21 cellular contexts compared by ENCODE assay signal in the genomic region with DNA sequence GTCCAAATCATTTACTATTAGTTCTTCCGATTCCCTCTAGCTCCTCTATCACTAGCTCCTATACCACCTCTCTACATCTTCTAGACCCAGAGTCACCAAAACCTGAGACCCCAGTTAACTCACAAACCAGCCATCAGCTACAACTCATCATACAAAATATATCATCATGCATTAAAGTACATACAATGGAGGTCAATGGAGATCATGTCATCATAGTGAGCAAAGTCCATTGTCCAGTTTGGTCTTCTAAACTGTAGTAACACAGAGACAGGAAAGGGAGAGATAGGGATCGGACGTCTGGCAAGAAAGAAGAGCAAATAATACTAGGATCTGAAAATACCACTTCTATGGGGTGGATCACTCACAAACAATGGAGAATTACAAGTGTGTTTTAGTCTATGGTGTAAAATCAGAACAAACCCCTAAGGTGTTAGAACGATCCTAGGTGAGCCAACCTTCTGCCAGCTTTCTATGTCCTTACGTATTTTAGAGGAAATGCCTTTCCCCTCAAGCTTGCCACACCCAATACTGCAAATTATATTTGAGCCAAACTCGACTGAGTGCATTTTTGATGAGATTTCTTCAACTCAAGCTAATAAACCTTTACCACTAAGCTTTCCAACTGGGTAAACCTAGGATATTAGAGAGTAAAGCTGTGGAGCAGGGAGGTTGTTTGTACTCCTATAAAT. TPM values are rescaled to one million over a fixed set of nuclear protein-coding genes. Genes with fewer than 3 reads are reported as not detected.
DNase-seq lines count a peak whose midpoint lies in the region; ATAC-seq, FAIRE-seq and TF ChIP-seq lines count a peak whose summit lies in the region.
"Had no signal": no experiment of that assay in that cellular context is flagged by ENCODE, and none has a peak within 500 bp of the region (broad histone marks: within the 10 kb centered on the region; RNA-seq: fewer than 3 reads in every experiment).

No MANE protein-coding gene starts in this region.

- TF ChIP-seq CTCF in activated CD8-positive, alpha-beta T cell treated with anti-CD3 and anti-CD28 coated beads for 36 hours (IDR thresholded peaks at IDR 0.05) = no peak
- TF ChIP-seq CTCF in MCF 10A (IDR thresholded peaks at IDR 0.05; ENCODE audit: unreplicated experiment) = no peak
- no peak for TF ChIP-seq CTCF in keratinocyte (optimal IDR thresholded peaks at IDR 0.05 in 1 of 3, IDR thresholded peaks at IDR 0.05 in 1 of 3, conservative IDR thresholded peaks at IDR 0.05 in 1 of 3; ENCODE audit: extremely low read depth in 1 of 3, insufficient read depth in 2 of 3, low read length in 3 of 3)
- TF ChIP-seq CTCF in smooth muscle cell (IDR thresholded peaks at IDR 0.05; ENCODE audit: borderline replicate concordance, insufficient read depth, poor library complexity, severe bottlenecking) = no peak

- H3K4me3 Mint-ChIP-seq in activated CD8-positive, alpha-beta T cell treated with anti-CD3 and anti-CD28 coated beads for 36 hours = no peak overlapping the region
- H3K4me3 Mint-ChIP-seq in activated CD8-positive, alpha-beta T cell treated with anti-CD3 and anti-CD28 coated beads, Interleukin-2, amount 10 ng/mL, durations not matched to agents 7 days and 5 days = no peak overlapping the region
- peak overlapping the region; percentile 54 for H3K4me3 Mint-ChIP-seq in MCF 10A (ENCODE audit: unreplicated experiment)

- ATAC-seq in activated CD8-positive, alpha-beta T cell treated with anti-CD3 and anti-CD28 coated beads for 36 hours = no peak
- ATAC-seq in activated CD8-positive, alpha-beta T cell treated with anti-CD3 and anti-CD28 coated beads, Interleukin-2, amount 10 ng/mL, durations not matched to agents 7 days and 5 days = no peak
- ATAC-seq in left lobe of liver (no peak), HG03342 (IDR thresholded peaks at IDR 0.05; ENCODE audit: unreplicated experiment) (no peak)
- ATAC-seq: HCT116, pancreas had no signal

- no peaks in the 10 kb centered on the region for H3K9me3 ChIP-seq in keratinocyte (ENCODE audit: control insufficient read depth, low read depth, low read length)
- no peaks in the 10 kb centered on the region for H3K9me3 ChIP-seq in smooth muscle cell (replicated peaks; ENCODE audit: low read depth)
- H3K9me3 ChIP-seq: BE2C, pancreas, uterus had no signal

- H4K20me1 ChIP-seq in keratinocyte (ENCODE audit: control insufficient read depth, extremely low read depth, insufficient read depth, low read length) (peaks cover 4% of the 10 kb centered on the region), smooth muscle cell (ENCODE audit: low read depth) (peaks cover 83% of the 10 kb centered on the region)

- H3K4me3 ChIP-seq in keratinocyte (ENCODE audit: control insufficient read depth in 2 of 3, extremely low read depth in 1 of 3, insufficient read depth in 2 of 3, low read depth in 1 of 3, low read length in 3 of 3) (peak overlapping the region; percentile 18 to 64 (median 61)), smooth muscle cell (no peak overlapping the region)
- H3K4me3 ChIP-seq: pancreas, SJSA1, uterus had no signal

- H3K79me2 ChIP-seq in keratinocyte (ENCODE audit: control insufficient read depth, insufficient read depth, low read length) (peaks cover 68% of the 10 kb centered on the region), smooth muscle cell (ENCODE audit: low read depth) (peaks cover 63% of the 10 kb centered on the region)

- intact Hi-C loops in activated CD8-positive, alpha-beta T cell treated with anti-CD3 and anti-CD28 coated beads for 36 hours (cut with micrococcal nuclease) = no loop called here
- intact Hi-C loops in MCF 10A (cut with micrococcal nuclease) = no loop called here

- no peaks in the 10 kb centered on the region for H3K9me1 ChIP-seq in keratinocyte (ENCODE audit: control insufficient read depth, extremely low read depth, insufficient read depth, low read length)

- H3K27me3 ChIP-seq in keratinocyte (ENCODE audit: control insufficient read depth, extremely low read depth, insufficient read depth, low read length) (no peaks in the 10 kb centered on the region), smooth muscle cell (ENCODE audit: low read depth) (no peaks in the 10 kb centered on the region)
- H3K27me3 ChIP-seq: BE2C, pancreas, SJSA1, uterus had no signal

- H2AFZ ChIP-seq in keratinocyte (ENCODE audit: control insufficient read depth, low read length) = no peak overlapping the region
- no peak overlapping the region for H2AFZ ChIP-seq in smooth muscle cell (ENCODE audit: low read depth)

- FAIRE-seq in keratinocyte (lab: Jason Lieb, UNC) = no peak
- FAIRE-seq: A204.1, pancreas had no signal

- DNase-seq in activated CD8-positive, alpha-beta T cell treated with anti-CD3 and anti-CD28 coated beads for 36 hours = no peak
- no peak for DNase-seq in activated CD8-positive, alpha-beta T cell treated with anti-CD3 and anti-CD28 coated beads, Interleukin-2, amount 10 ng/mL, durations not matched to agents 7 days and 5 days
- DNase-seq in MCF 10A (ENCODE audit: unreplicated experiment) (peak; percentile 47), keratinocyte (ENCODE audit: low read depth, low spot score) (no peak), smooth muscle cell (lab: John Stamatoyannopoulos, UW; ENCODE audit: unreplicated experiment) (no peak), left lobe of liver (ENCODE audit: low spot score) (no peak)
- no peak for DNase-seq in activated effector memory CD4-positive, alpha-beta T cell treated with anti-CD3 and anti-CD28 coated beads, Interleukin-2, amount 50 U/mL, for 16 hours
- DNase-seq: activated CD4-positive, CD25-positive, alpha-beta regulatory T cell; activated CD8-positive, alpha-beta memory T cell treated with anti-CD3 and anti-CD28 coated beads for 24 hours; BE2C; GDM1; NCI-H1417 treated with DMSO at 0.1 percent for 48 hours; NCI-H2171 treated with DMSO at 0.1 percent for 48 hours; NCI-H774; pancreas; stimulated activated CD4-positive, alpha-beta T cell treated with anti-CD3 and anti-CD28 coated beads, Interleukin-4, amount 100 ng/mL, for 4 hours; uterus had no signal

- peak overlapping the region; percentile 73 for H3K27ac ChIP-seq in keratinocyte (ENCODE audit: control insufficient read depth, insufficient read depth, low read length)
- peak overlapping the region; percentile 2 for H3K27ac ChIP-seq in smooth muscle cell (ENCODE audit: low read depth)
- H3K27ac ChIP-seq: SJSA1, uterus had no signal

- H3K4me1 ChIP-seq in keratinocyte (ENCODE audit: control insufficient read depth, extremely low read depth, insufficient read depth, low read length) (peaks cover 65% of the 10 kb centered on the region), smooth muscle cell (ENCODE audit: low read depth) (peaks cover 13% of the 10 kb centered on the region)

- POLR2A ChIA-PET in activated CD8-positive, alpha-beta T cell treated with anti-CD3 and anti-CD28 coated beads for 36 hours (lab: Charles Lee) = interaction anchor here (0.6 to 1.8 kb wide), 6 partner anchors 9 to 53 kb away, joined by 3 to 9 read pairs (median 6); partner anchors contain the start of genes CYB5R1, KLHL12 and TMEM183A
- POLR2A ChIA-PET in activated CD8-positive, alpha-beta T cell treated with anti-CD3 and anti-CD28 coated beads, Interleukin-2, amount 10 ng/mL, durations not matched to agents 7 days and 5 days (lab: Charles Lee) = interaction anchor here (0.9 to 1.1 kb wide), 3 partner anchors 10 to 64 kb away, joined by 3 to 4 read pairs (median 3); partner anchors contain the start of gene TMEM183A
- POLR2A ChIA-PET in MCF 10A (lab: Yijun Ruan, JAX) = interaction anchor here (0.6 to 5.7 kb wide), 26 partner anchors 12 to 1502 kb away, joined by 3 to 108 read pairs (median 4); partner anchors contain the start of genes BTG2, CYB5R1, KDM5B and KLHL12

- no peaks in the 10 kb centered on the region for H3K9me3 Mint-ChIP-seq in activated CD8-positive, alpha-beta T cell treated with anti-CD3 and anti-CD28 coated beads for 36 hours
- H3K9me3 Mint-ChIP-seq in activated CD8-positive, alpha-beta T cell treated with anti-CD3 and anti-CD28 coated beads, Interleukin-2, amount 10 ng/mL, durations not matched to agents 7 days and 5 days (ENCODE audit: insufficient read depth) = no peaks in the 10 kb centered on the region
- no peaks in the 10 kb centered on the region for H3K9me3 Mint-ChIP-seq in MCF 10A (ENCODE audit: unreplicated experiment)

- dilution Hi-C loops in keratinocyte (cut with MboI; ENCODE audit: extremely low pct_ligation_motif_present, low sequenced_read_pairs) = no loop called here

- CTCF ChIA-PET in activated CD8-positive, alpha-beta T cell treated with anti-CD3 and anti-CD28 coated beads for 36 hours (lab: Charles Lee) = interaction anchor here (1.0 to 3.5 kb wide), 8 partner anchors 10 to 313 kb away, joined by 3 to 14 read pairs (median 4); partner anchors contain the start of gene KLHL12
- CTCF ChIA-PET in activated CD8-positive, alpha-beta T cell treated with anti-CD3 and anti-CD28 coated beads, Interleukin-2, amount 10 ng/mL, durations not matched to agents 7 days and 5 days (lab: Charles Lee) = interaction anchor here (1.0 to 1.7 kb wide), 4 partner anchors 11 to 14 kb away, joined by 3 to 8 read pairs (median 6); partner anchors contain the start of gene CYB5R1
- CTCF ChIA-PET in MCF 10A (lab: Yijun Ruan, JAX) = interaction anchor here (0.6 to 7.8 kb wide), 12 partner anchors 11 to 907 kb away, joined by 3 to 57 read pairs (median 4); partner anchors contain the start of gene KLHL12

- H3K27ac Mint-ChIP-seq in activated CD8-positive, alpha-beta T cell treated with anti-CD3 and anti-CD28 coated beads for 36 hours = peak overlapping the region; percentile 7
- no peak overlapping the region for H3K27ac Mint-ChIP-seq in activated CD8-positive, alpha-beta T cell treated with anti-CD3 and anti-CD28 coated beads, Interleukin-2, amount 10 ng/mL, durations not matched to agents 7 days and 5 days
- peak overlapping the region; percentile 65 for H3K27ac Mint-ChIP-seq in MCF 10A (ENCODE audit: low read depth, unreplicated experiment)

- peaks cover 51% of the 10 kb centered on the region for H3K4me1 Mint-ChIP-seq in activated CD8-positive, alpha-beta T cell treated with anti-CD3 and anti-CD28 coated beads for 36 hours (ENCODE audit: low read depth)
- peaks cover 59% of the 10 kb centered on the region for H3K4me1 Mint-ChIP-seq in activated CD8-positive, alpha-beta T cell treated with anti-CD3 and anti-CD28 coated beads, Interleukin-2, amount 10 ng/mL, durations not matched to agents 7 days and 5 days (ENCODE audit: low read depth)
- H3K4me1 Mint-ChIP-seq in MCF 10A (ENCODE audit: insufficient read depth, unreplicated experiment) = peaks cover 63% of the 10 kb centered on the region

- no peaks in the 10 kb centered on the region for H3F3A ChIP-seq in smooth muscle cell (ENCODE audit: low read depth)

- H3K36me3 Mint-ChIP-seq in activated CD8-positive, alpha-beta T cell treated with anti-CD3 and anti-CD28 coated beads for 36 hours (ENCODE audit: low read depth) = peaks cover 10% of the 10 kb centered on the region
- H3K36me3 Mint-ChIP-seq in activated CD8-positive, alpha-beta T cell treated with anti-CD3 and anti-CD28 coated beads, Interleukin-2, amount 10 ng/mL, durations not matched to agents 7 days and 5 days (ENCODE audit: low read depth) = peaks cover 23% of the 10 kb centered on the region
- H3K36me3 Mint-ChIP-seq in MCF 10A (ENCODE audit: insufficient read depth, unreplicated experiment) = peaks cover 22% of the 10 kb centered on the region

- WGBS in smooth muscle cell (ENCODE audit: low lambda C conversion rate) = 93% methylated on average over 6 of the region's 6 CpGs

- BruUV-seq in MCF 10A (replicated peaks; lab: Mats Ljungman, UMichigan) = no TSS peak

- no peaks in the 10 kb centered on the region for H3K27me3 Mint-ChIP-seq in activated CD8-positive, alpha-beta T cell treated with anti-CD3 and anti-CD28 coated beads for 36 hours
- H3K27me3 Mint-ChIP-seq in activated CD8-positive, alpha-beta T cell treated with anti-CD3 and anti-CD28 coated beads, Interleukin-2, amount 10 ng/mL, durations not matched to agents 7 days and 5 days (ENCODE audit: low read depth) = no peaks in the 10 kb centered on the region
- no peaks in the 10 kb centered on the region for H3K27me3 Mint-ChIP-seq in MCF 10A (ENCODE audit: insufficient read depth, unreplicated experiment)

- H3K4me2 ChIP-seq in keratinocyte (ENCODE audit: control insufficient read depth, extremely low read depth, insufficient read depth, low read depth, low read length) (peak overlapping the region; percentile 90), smooth muscle cell (no peak overlapping the region)

- peaks cover 5 to 7% of the 10 kb centered on the region in 2 experiments for H3K36me3 ChIP-seq in keratinocyte (ENCODE audit: control insufficient read depth in 2 of 2, extremely low read depth in 1 of 2, insufficient read depth in 2 of 2, low read length in 2 of 2)
- peaks cover 5% of the 10 kb centered on the region for H3K36me3 ChIP-seq in smooth muscle cell (ENCODE audit: low read depth)
- H3K36me3 ChIP-seq: uterus had no signal

- H3K9ac ChIP-seq in keratinocyte (ENCODE audit: control insufficient read depth, extremely low read depth, insufficient read depth, low read length) (peak overlapping the region; percentile 51), smooth muscle cell (ENCODE audit: low read depth) (no peak overlapping the region)

RNA-seq across cellular contexts. Expression of gene ADIPOR1, which starts 3.9 kb away (rescaled TPM):
- total RNA-seq in activated CD8-positive, alpha-beta T cell treated with anti-CD3 and anti-CD28 coated beads for 36 hours = 10 to 100 TPM; 64.8 to 67.0 TPM
- 10 to 100 TPM; 60.8 to 70.7 TPM for total RNA-seq in activated CD8-positive, alpha-beta T cell treated with anti-CD3 and anti-CD28 coated beads, Interleukin-2, amount 10 ng/mL, durations not matched to agents 7 days and 5 days
- total RNA-seq in MCF 10A (2022) (157 and 168 TPM in 2 replicates), smooth muscle cell (132 TPM in 2 replicates), left lobe of liver (58.9 TPM)
- polyA plus RNA-seq in keratinocyte (223 to 336 TPM (median 260 TPM) in 3 replicates), smooth muscle cell (146 and 150 TPM in 2 replicates)
- 70.4 TPM for polyA plus RNA-seq in keratinocyte (2011; ENCODE audit: low read depth)
- polyA plus RNA-seq in keratinocyte (2011; cell fraction: cytosol; rRNA removed) = 311 and 372 TPM in 2 replicates
- polyA plus RNA-seq in keratinocyte (2011; cell fraction: nucleus; rRNA removed) = 146 and 152 TPM in 2 replicates
- polyA plus RNA-seq in keratinocyte (2012; ENCODE audit: low replicate concordance) = 121 and 228 TPM in 2 replicates
- 244 to 467 TPM (median 333 TPM) in 3 replicates for polyA minus RNA-seq in keratinocyte
- polyA minus RNA-seq in keratinocyte (2011; cell fraction: cytosol; rRNA and poly(A)+ RNA removed) = 320 TPM
- 60.1 and 94.5 TPM in 2 replicates for polyA minus RNA-seq in keratinocyte (2011; cell fraction: nucleus; rRNA and poly(A)+ RNA removed)

RNA-seq across cellular contexts. Expression of gene CYB5R1, which starts 12.9 kb away (rescaled TPM):
- 10 to 100 TPM; 13.6 to 14.0 TPM for total RNA-seq in activated CD8-positive, alpha-beta T cell treated with anti-CD3 and anti-CD28 coated beads for 36 hours
- 10 to 100 TPM; 17.0 to 19.1 TPM for total RNA-seq in activated CD8-positive, alpha-beta T cell treated with anti-CD3 and anti-CD28 coated beads, Interleukin-2, amount 10 ng/mL, durations not matched to agents 7 days and 5 days
- total RNA-seq in MCF 10A (2022) = 41.3 and 52.7 TPM in 2 replicates
- polyA plus RNA-seq in keratinocyte = 199 to 336 TPM (median 232 TPM) in 3 replicates
- polyA plus RNA-seq in keratinocyte (2011; ENCODE audit: low read depth) = 186 TPM
- polyA plus RNA-seq in keratinocyte (2011; cell fraction: cytosol; rRNA removed) = 251 and 266 TPM in 2 replicates
- 527 and 532 TPM in 2 replicates for polyA plus RNA-seq in keratinocyte (2011; cell fraction: nucleus; rRNA removed)
- polyA plus RNA-seq in keratinocyte (2012; ENCODE audit: low replicate concordance) = 177 and 371 TPM in 2 replicates
- 97.4 to 240 TPM (median 168 TPM) in 3 replicates for polyA minus RNA-seq in keratinocyte
- 159 TPM for polyA minus RNA-seq in keratinocyte (2011; cell fraction: cytosol; rRNA and poly(A)+ RNA removed)
- polyA minus RNA-seq in keratinocyte (2011; cell fraction: nucleus; rRNA and poly(A)+ RNA removed) = 206 and 253 TPM in 2 replicates
- total RNA-seq in smooth muscle cell = 35.1 and 37.5 TPM in 2 replicates
- polyA plus RNA-seq in smooth muscle cell = 34.7 and 59.8 TPM in 2 replicates
- total RNA-seq in left lobe of liver = 34.7 TPM

RNA-seq across cellular contexts. Expression of gene KLHL12, which starts 27.2 kb away (rescaled TPM):
- total RNA-seq in activated CD8-positive, alpha-beta T cell treated with anti-CD3 and anti-CD28 coated beads for 36 hours = 10 to 100 TPM; 38.0 to 43.7 TPM
- total RNA-seq in activated CD8-positive, alpha-beta T cell treated with anti-CD3 and anti-CD28 coated beads, Interleukin-2, amount 10 ng/mL, durations not matched to agents 7 days and 5 days = 10 to 100 TPM; 27.8 to 31.7 TPM
- total RNA-seq in MCF 10A (2022) (51.0 and 59.0 TPM in 2 replicates), smooth muscle cell (22.7 and 25.4 TPM in 2 replicates), left lobe of liver (12.3 TPM)
- polyA plus RNA-seq in keratinocyte (26.4 to 32.3 TPM (median 28.6 TPM) in 3 replicates), smooth muscle cell (19.0 and 19.5 TPM in 2 replicates)
- polyA plus RNA-seq in keratinocyte (2011; ENCODE audit: low read depth) = 34.5 TPM
- 17.5 and 30.2 TPM in 2 replicates for polyA plus RNA-seq in keratinocyte (2011; cell fraction: cytosol; rRNA removed)
- 30.2 and 36.0 TPM in 2 replicates for polyA plus RNA-seq in keratinocyte (2011; cell fraction: nucleus; rRNA removed)
- 14.5 and 20.5 TPM in 2 replicates for polyA plus RNA-seq in keratinocyte (2012; ENCODE audit: low replicate concordance)
- 22.4 to 36.2 TPM (median 31.7 TPM) in 3 replicates for polyA minus RNA-seq in keratinocyte
- polyA minus RNA-seq in keratinocyte (2011; cell fraction: cytosol; rRNA and poly(A)+ RNA removed) = 15.5 TPM
- 13.5 and 19.1 TPM in 2 replicates for polyA minus RNA-seq in keratinocyte (2011; cell fraction: nucleus; rRNA and poly(A)+ RNA removed)

RNA-seq across cellular contexts. Expression of gene TMEM183A, which starts 53.0 kb away (rescaled TPM):
- total RNA-seq in activated CD8-positive, alpha-beta T cell treated with anti-CD3 and anti-CD28 coated beads for 36 hours = 10 to 100 TPM; 76.5 to 82.2 TPM
- 10 to 100 TPM; 78.3 to 81.3 TPM for total RNA-seq in activated CD8-positive, alpha-beta T cell treated with anti-CD3 and anti-CD28 coated beads, Interleukin-2, amount 10 ng/mL, durations not matched to agents 7 days and 5 days
- total RNA-seq in MCF 10A (2022) (104 and 108 TPM in 2 replicates), smooth muscle cell (55.0 and 68.6 TPM in 2 replicates), left lobe of liver (30.1 TPM)
- polyA plus RNA-seq in keratinocyte (87.4 to 91.8 TPM (median 88.2 TPM) in 3 replicates), smooth muscle cell (54.9 and 60.4 TPM in 2 replicates)
- polyA plus RNA-seq in keratinocyte (2011; ENCODE audit: low read depth) = 34.0 TPM
- 88.9 and 91.5 TPM in 2 replicates for polyA plus RNA-seq in keratinocyte (2011; cell fraction: cytosol; rRNA removed)
- polyA plus RNA-seq in keratinocyte (2011; cell fraction: nucleus; rRNA removed) = 62.8 and 67.7 TPM in 2 replicates
- polyA plus RNA-seq in keratinocyte (2012; ENCODE audit: low replicate concordance) = 48.0 and 50.4 TPM in 2 replicates
- polyA minus RNA-seq in keratinocyte = 96.0 to 123 TPM (median 119 TPM) in 3 replicates
- polyA minus RNA-seq in keratinocyte (2011; cell fraction: cytosol; rRNA and poly(A)+ RNA removed) = 58.3 TPM
- polyA minus RNA-seq in keratinocyte (2011; cell fraction: nucleus; rRNA and poly(A)+ RNA removed) = 16.4 and 30.5 TPM in 2 replicates
